Comparison of ENCODE assay signal across 1 cellular context in genomic region chr5:158461240-158461854, GRCh38.
A peak's percentile ranks its signal among the peaks of the same experiment; 100 is the strongest.
TF ChIP-seq lines count a peak whose summit lies in the region.

No MANE protein-coding gene starts in this region.

TF ChIP-seq in HepG2, 621 proteins besides CTCF, POLR2A, EP300 and RAD21 (continued from another document and continues in another):
- no peak for TF ChIP-seq PTBP1 (IDR thresholded peaks at IDR 0.05; ENCODE audit: low read depth, low read length, poor library complexity, severe bottlenecking)
- peak; percentile 95 for TF ChIP-seq NCOR1 (IDR thresholded peaks at IDR 0.05; ENCODE audit: borderline replicate concordance, low read length)
- TF ChIP-seq SPEN (CRISPR knock-in tag; IDR thresholded peaks at IDR 0.05; ENCODE audit: low read depth): peak; percentile 85
- TF ChIP-seq, protein P1, sequence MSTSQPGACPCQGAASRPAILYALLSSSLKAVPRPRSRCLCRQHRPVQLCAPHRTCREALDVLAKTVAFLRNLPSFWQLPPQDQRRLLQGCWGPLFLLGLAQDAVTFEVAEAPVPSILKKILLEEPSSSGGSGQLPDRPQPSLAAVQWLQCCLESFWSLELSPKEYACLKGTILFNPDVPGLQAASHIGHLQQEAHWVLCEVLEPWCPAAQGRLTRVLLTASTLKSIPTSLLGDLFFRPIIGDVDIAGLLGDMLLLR (CRISPR knock-in tag; IDR thresholded peaks at IDR 0.05): no peak
- TF ChIP-seq ZNF605 (CRISPR knock-in tag; IDR thresholded peaks at IDR 0.05): peak; percentile 79
- TF ChIP-seq, protein P2, sequence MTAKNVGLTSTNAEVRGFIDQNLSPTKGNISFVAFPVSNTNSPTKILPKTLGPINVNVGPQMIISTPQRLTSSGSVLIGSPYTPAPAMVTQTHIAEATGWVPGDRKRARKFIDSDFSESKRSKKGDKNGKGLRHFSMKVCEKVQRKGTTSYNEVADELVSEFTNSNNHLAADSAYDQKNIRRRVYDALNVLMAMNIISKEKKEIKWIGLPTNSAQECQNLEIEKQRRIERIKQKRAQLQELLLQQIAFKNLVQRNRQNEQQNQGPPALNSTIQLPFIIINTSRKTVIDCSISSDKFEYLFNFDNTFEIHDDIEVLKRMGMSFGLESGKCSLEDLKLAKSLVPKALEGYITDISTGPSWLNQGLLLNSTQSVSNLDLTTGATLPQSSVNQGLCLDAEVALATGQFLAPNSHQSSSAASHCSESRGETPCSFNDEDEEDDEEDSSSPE (CRISPR knock-in tag; IDR thresholded peaks at IDR 0.05): 0 out of 2 replicates have a peak, but pooled peaks have one; percentile 56
- no peak for TF ChIP-seq ZNF282 (IDR thresholded peaks at IDR 0.05; ENCODE audit: partially characterized antibody)
- peak; percentile 89 for TF ChIP-seq HOXA5 (CRISPR knock-in tag; IDR thresholded peaks at IDR 0.05)
- peak; percentile 99 for TF ChIP-seq POGZ (CRISPR knock-in tag; IDR thresholded peaks at IDR 0.05)
- no peak for TF ChIP-seq SCMH1 (CRISPR knock-in tag; IDR thresholded peaks at IDR 0.05; ENCODE audit: borderline replicate concordance)
- 0 out of 2 replicates have a peak, but pooled peaks have one; percentile 48 for TF ChIP-seq ZNF639 (CRISPR knock-in tag; conservative IDR thresholded peaks at IDR 0.05)
- no peak for TF ChIP-seq ADNP (CRISPR knock-in tag; IDR thresholded peaks at IDR 0.05)
- no peak for TF ChIP-seq ZNF235 (CRISPR knock-in tag; IDR thresholded peaks at IDR 0.05; ENCODE audit: borderline replicate concordance)
- TF ChIP-seq, protein P3, sequence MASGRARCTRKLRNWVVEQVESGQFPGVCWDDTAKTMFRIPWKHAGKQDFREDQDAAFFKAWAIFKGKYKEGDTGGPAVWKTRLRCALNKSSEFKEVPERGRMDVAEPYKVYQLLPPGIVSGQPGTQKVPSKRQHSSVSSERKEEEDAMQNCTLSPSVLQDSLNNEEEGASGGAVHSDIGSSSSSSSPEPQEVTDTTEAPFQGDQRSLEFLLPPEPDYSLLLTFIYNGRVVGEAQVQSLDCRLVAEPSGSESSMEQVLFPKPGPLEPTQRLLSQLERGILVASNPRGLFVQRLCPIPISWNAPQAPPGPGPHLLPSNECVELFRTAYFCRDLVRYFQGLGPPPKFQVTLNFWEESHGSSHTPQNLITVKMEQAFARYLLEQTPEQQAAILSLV (CRISPR knock-in tag; IDR thresholded peaks at IDR 0.05; ENCODE audit: borderline replicate concordance): peak; percentile 68; the same call in 1 of the 2 replicates
- TF ChIP-seq ZNF572 (CRISPR knock-in tag; IDR thresholded peaks at IDR 0.05): 0 out of 2 replicates have a peak, but pooled peaks have one; percentile 23
- no peak for TF ChIP-seq KIAA2018 (CRISPR knock-in tag; IDR thresholded peaks at IDR 0.05; ENCODE audit: borderline replicate concordance)
- no peak for TF ChIP-seq ZNF180 (CRISPR knock-in tag; IDR thresholded peaks at IDR 0.05; ENCODE audit: borderline replicate concordance, low read depth)
- TF ChIP-seq ZNF234 (CRISPR knock-in tag; conservative IDR thresholded peaks at IDR 0.05): no peak
- no peak for TF ChIP-seq SIN3B (IDR thresholded peaks at IDR 0.05; ENCODE audit: low read length)
- TF ChIP-seq ZNF788 (CRISPR knock-in tag; IDR thresholded peaks at IDR 0.05; ENCODE audit: borderline replicate concordance): peak; percentile 93
- peak; percentile 90 for TF ChIP-seq SOX5 (CRISPR knock-in tag; IDR thresholded peaks at IDR 0.05; ENCODE audit: borderline replicate concordance)
- no peak for TF ChIP-seq ZBTB3 (CRISPR knock-in tag; IDR thresholded peaks at IDR 0.05; ENCODE audit: borderline replicate concordance, low read depth)
- no peak for TF ChIP-seq ZNF616 (CRISPR knock-in tag; IDR thresholded peaks at IDR 0.05; ENCODE audit: low read depth)
- TF ChIP-seq ZNF839 (CRISPR knock-in tag; IDR thresholded peaks at IDR 0.05; ENCODE audit: borderline replicate concordance): no peak
- TF ChIP-seq HOXA9 (CRISPR knock-in tag; IDR thresholded peaks at IDR 0.05; ENCODE audit: borderline replicate concordance): no peak
- peak; percentile 82 for TF ChIP-seq THAP11 (CRISPR knock-in tag; IDR thresholded peaks at IDR 0.05)
- peak; percentile 97 for TF ChIP-seq HOMEZ (CRISPR knock-in tag; IDR thresholded peaks at IDR 0.05; ENCODE audit: low read depth)
- TF ChIP-seq CBFB (CRISPR knock-in tag; IDR thresholded peaks at IDR 0.05): peak; percentile 57; the same call in 1 of the 2 replicates
- peak; percentile 99 for TF ChIP-seq FOXA3 (CRISPR knock-in tag; IDR thresholded peaks at IDR 0.05)
- TF ChIP-seq, protein P4, sequence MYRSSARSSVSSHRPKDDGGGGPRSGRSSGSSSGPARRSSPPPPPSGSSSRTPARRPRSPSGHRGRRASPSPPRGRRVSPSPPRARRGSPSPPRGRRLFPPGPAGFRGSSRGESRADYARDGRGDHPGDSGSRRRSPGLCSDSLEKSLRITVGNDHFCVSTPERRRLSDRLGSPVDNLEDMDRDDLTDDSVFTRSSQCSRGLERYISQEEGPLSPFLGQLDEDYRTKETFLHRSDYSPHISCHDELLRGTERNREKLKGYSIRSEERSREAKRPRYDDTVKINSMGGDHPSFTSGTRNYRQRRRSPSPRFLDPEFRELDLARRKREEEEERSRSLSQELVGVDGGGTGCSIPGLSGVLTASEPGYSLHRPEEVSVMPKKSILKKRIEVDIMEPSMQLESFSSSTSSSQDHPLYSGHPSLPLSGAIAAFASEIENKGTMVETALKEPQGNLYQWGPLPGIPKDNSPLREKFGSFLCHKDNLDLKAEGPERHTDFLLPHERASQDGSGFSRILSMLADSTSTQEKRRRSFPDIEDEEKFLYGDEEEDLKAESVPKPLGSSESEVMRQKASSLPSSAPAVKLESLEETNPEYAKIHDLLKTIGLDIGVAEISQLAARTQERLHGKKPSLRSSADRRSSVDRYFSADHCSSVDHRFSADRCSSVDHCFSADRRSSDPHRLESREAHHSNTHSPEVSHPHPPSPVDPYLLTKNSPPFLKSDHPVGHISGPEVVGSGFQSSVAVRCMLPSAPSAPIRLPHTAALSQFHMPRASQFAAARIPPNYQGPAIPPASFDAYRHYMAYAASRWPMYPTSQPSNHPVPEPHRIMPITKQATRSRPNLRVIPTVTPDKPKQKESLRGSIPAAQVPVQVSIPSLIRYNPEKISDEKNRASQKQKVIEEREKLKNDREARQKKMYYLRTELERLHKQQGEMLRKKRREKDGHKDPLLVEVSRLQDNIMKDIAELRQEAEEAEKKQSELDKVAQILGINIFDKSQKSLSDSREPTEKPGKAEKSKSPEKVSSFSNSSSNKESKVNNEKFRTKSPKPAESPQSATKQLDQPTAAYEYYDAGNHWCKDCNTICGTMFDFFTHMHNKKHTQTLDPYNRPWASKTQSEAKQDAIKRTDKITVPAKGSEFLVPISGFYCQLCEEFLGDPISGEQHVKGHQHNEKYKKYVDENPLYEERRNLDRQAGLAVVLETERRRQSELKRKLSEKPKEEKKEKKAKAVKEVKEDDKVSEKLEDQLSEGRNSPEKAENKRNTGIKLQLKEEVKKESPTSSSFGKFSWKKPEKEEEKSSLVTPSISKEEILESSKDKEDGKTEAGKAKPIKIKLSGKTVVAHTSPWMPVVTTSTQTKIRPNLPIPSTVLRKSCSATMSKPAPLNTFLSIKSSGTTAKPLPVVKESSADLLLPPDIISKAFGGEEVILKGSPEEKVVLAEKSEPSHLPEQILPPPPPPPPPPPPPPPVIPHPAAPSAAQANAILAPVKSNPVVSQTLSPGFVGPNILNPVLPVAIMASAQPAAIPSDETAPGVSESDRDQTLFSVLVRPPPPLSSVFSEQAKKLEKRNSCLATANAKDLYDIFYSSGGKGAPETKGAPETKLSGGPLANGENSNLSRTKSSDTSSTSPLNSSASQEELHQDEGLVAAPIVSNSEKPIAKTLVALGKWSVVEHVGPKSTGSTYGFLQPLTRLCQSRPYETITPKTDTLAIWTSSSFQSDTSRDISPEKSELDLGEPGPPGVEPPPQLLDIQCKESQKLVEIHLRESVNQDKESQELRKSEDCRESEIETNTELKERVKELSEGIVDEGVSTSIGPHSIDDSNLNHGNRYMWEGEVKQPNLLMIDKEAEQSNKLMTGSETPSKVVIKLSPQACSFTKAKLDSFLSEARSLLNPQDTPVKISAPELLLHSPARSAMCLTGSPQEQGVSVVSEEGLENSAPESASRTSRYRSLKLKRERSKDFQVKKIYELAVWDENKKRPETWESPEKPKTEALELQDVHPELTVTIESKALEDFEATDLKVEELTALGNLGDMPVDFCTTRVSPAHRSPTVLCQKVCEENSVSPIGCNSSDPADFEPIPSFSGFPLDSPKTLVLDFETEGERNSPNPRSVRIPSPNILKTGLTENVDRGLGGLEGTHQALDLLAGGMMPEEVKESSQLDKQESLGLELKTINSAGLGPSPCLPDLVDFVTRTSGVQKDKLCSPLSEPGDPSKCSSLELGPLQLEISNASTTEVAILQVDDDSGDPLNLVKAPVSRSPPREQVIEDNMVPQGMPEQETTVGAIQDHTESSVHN (CRISPR knock-in tag; IDR thresholded peaks at IDR 0.05): no peak
- peak; percentile 63; the same call in 1 of the 2 replicates for TF ChIP-seq BRCA1 (CRISPR knock-in tag; IDR thresholded peaks at IDR 0.05)
- peak; percentile 56; the same call in 1 of the 2 replicates for TF ChIP-seq FOXC1 (CRISPR knock-in tag; IDR thresholded peaks at IDR 0.05; ENCODE audit: borderline replicate concordance)
- TF ChIP-seq ZNF17 (CRISPR knock-in tag; IDR thresholded peaks at IDR 0.05): no peak
- peak; percentile 89; the same call in 1 of the 2 replicates for TF ChIP-seq ZNF44 (CRISPR knock-in tag; IDR thresholded peaks at IDR 0.05)
- no peak for TF ChIP-seq REXO4 (CRISPR knock-in tag; IDR thresholded peaks at IDR 0.05; ENCODE audit: borderline replicate concordance)
- peak; percentile 99 for TF ChIP-seq RARA (CRISPR knock-in tag; IDR thresholded peaks at IDR 0.05)
- peak; percentile 73 for TF ChIP-seq MEIS1 (CRISPR knock-in tag; IDR thresholded peaks at IDR 0.05; ENCODE audit: borderline replicate concordance)
- no peak for TF ChIP-seq GABPA (IDR thresholded peaks at IDR 0.05; ENCODE audit: low read depth, low read length)
- TF ChIP-seq GABPA (CRISPR knock-in tag; IDR thresholded peaks at IDR 0.05; ENCODE audit: low read depth): peak; percentile 59
